ENCODE assay signal across 1 cellular context in genomic region chr10:92756233-92757065, GRCh38.
TF ChIP-seq lines count a peak whose summit lies in the region.

No MANE protein-coding gene starts in this region.

TF ChIP-seq in K562, 482 proteins besides CTCF, POLR2A, EP300 and RAD21 (continued from another document and continues in another):
- TF ChIP-seq IRF1 (CRISPR knock-in tag; IDR thresholded peaks at IDR 0.05; ENCODE audit: borderline replicate concordance) (no peak), VEZF1 (CRISPR knock-in tag; IDR thresholded peaks at IDR 0.05) (peak; percentile 75), ELF4 (CRISPR knock-in tag; IDR thresholded peaks at IDR 0.05) (peak; percentile 83; the same call in 1 of the 2 replicates), SAFB2 (IDR thresholded peaks at IDR 0.05; ENCODE audit: borderline replicate concordance, low read depth, low read length, severe bottlenecking) (no peak), SRF (CRISPR knock-in tag; IDR thresholded peaks at IDR 0.05) (no peak), CREBBP (IDR thresholded peaks at IDR 0.05; ENCODE audit: low read depth, low read length) (no peak), CXXC5 (CRISPR knock-in tag; IDR thresholded peaks at IDR 0.05) (peak; percentile 75), MTA3 (IDR thresholded peaks at IDR 0.05; ENCODE audit: borderline replicate concordance) (peak; percentile 71; the same call in 1 of the 2 replicates), BRCA1 (IDR thresholded peaks at IDR 0.05) (no peak), BRCA1 (CRISPR knock-in tag; IDR thresholded peaks at IDR 0.05) (no peak), KLF13 (tag; IDR thresholded peaks at IDR 0.05; ENCODE audit: borderline replicate concordance, low read depth) (no peak), MIER1 (IDR thresholded peaks at IDR 0.05; ENCODE audit: low read depth) (no peak), TCF7 (IDR thresholded peaks at IDR 0.05; ENCODE audit: borderline replicate concordance) (peak; percentile 99), MYBL2 (IDR thresholded peaks at IDR 0.05; ENCODE audit: low read depth) (no peak), MYBL2 (CRISPR knock-in tag; IDR thresholded peaks at IDR 0.05; ENCODE audit: borderline replicate concordance) (no peak), USF1 (CRISPR knock-in tag; IDR thresholded peaks at IDR 0.05) (no peak), TFAP4 (CRISPR knock-in tag; IDR thresholded peaks at IDR 0.05; ENCODE audit: borderline replicate concordance) (no peak), MEF2A (IDR thresholded peaks at IDR 0.05; ENCODE audit: control insufficient read depth, low read depth, low read length) (peak; percentile 63), USF2 (CRISPR knock-in tag; IDR thresholded peaks at IDR 0.05) (no peak), PREB (CRISPR knock-in tag; IDR thresholded peaks at IDR 0.05) (no peak), ETS2 (tag; IDR thresholded peaks at IDR 0.05; ENCODE audit: borderline replicate concordance, poor library complexity, severe bottlenecking) (no peak), MLX (CRISPR knock-in tag; conservative IDR thresholded peaks at IDR 0.05) (no peak), E4F1 (CRISPR knock-in tag; IDR thresholded peaks at IDR 0.05; ENCODE audit: borderline replicate concordance) (no peak), NCOA2 (IDR thresholded peaks at IDR 0.05; ENCODE audit: partially characterized antibody in 2 of 2) (peak; percentile 87 to 89), TAF7 (tag; IDR thresholded peaks at IDR 0.05) (no peak), CTCFL (IDR thresholded peaks at IDR 0.05; ENCODE audit: borderline replicate concordance, insufficient read depth, low read depth, low read length, poor library complexity, severe bottlenecking) (no peak), SRSF7 (optimal IDR thresholded peaks at IDR 0.05; ENCODE audit: low read depth, low read length) (no peak), SPI1 (IDR thresholded peaks at IDR 0.05; ENCODE audit: borderline replicate concordance, low read depth, low read length) (peak; percentile 79), KDM4B (IDR thresholded peaks at IDR 0.05; ENCODE audit: borderline replicate concordance in 2 of 2, low read depth in 1 of 2) (no peak), SIX5 (IDR thresholded peaks at IDR 0.05; ENCODE audit: borderline replicate concordance in 1 of 2, insufficient read depth in 1 of 2, low read depth in 1 of 2, low read length in 2 of 2) (no peak), GTF2A2 (tag; IDR thresholded peaks at IDR 0.05) (no peak), FOXK2 (conservative IDR thresholded peaks at IDR 0.05 in 1 of 2, IDR thresholded peaks at IDR 0.05 in 1 of 2; ENCODE audit: low read depth in 2 of 2) (peak; percentile 78 to 79), SRSF1 (IDR thresholded peaks at IDR 0.05; ENCODE audit: low read depth, low read length) (no peak), MECOM (CRISPR knock-in tag; IDR thresholded peaks at IDR 0.05) (no peak), RFX7 (CRISPR knock-in tag; IDR thresholded peaks at IDR 0.05) (no peak), SREBF1 (IDR thresholded peaks at IDR 0.05; ENCODE audit: borderline replicate concordance, low read depth, low read length) (no peak), PHF20 (IDR thresholded peaks at IDR 0.05; ENCODE audit: partially characterized antibody) (no peak), CREM (IDR thresholded peaks at IDR 0.05; ENCODE audit: low read depth) (peak; percentile 81), SIRT6 (IDR thresholded peaks at IDR 0.05; ENCODE audit: low read depth, low read length) (no peak), PCBP2 (IDR thresholded peaks at IDR 0.05; ENCODE audit: low read depth, low read length, poor library complexity, severe bottlenecking) (no peak), ZKSCAN1 (IDR thresholded peaks at IDR 0.05; ENCODE audit: low read depth, low read length) (0 out of 2 replicates have a peak, but pooled peaks have one; percentile 35), TCF15 (CRISPR knock-in tag; IDR thresholded peaks at IDR 0.05) (0 out of 2 replicates have a peak, but pooled peaks have one; percentile 22), MTA1 (IDR thresholded peaks at IDR 0.05; ENCODE audit: borderline replicate concordance) (peak; percentile 78), JUNB (CRISPR knock-in tag; conservative IDR thresholded peaks at IDR 0.05) (no peak), ZNF282 (CRISPR knock-in tag; IDR thresholded peaks at IDR 0.05) (no peak), SMARCA5 (IDR thresholded peaks at IDR 0.05) (no peak), ZNF507 (tag; conservative IDR thresholded peaks at IDR 0.05) (no peak), RBM34 (IDR thresholded peaks at IDR 0.05; ENCODE audit: borderline replicate concordance, insufficient read depth, low read length) (no peak), ZNF143 (CRISPR knock-in tag; IDR thresholded peaks at IDR 0.05) (no peak), ZNF584 (CRISPR knock-in tag; IDR thresholded peaks at IDR 0.05; ENCODE audit: low read depth) (peak; percentile 79), MITF (IDR thresholded peaks at IDR 0.05) (peak; percentile 77; the same call in 1 of the 2 replicates), HNRNPK (IDR thresholded peaks at IDR 0.05; ENCODE audit: low read depth, low read length, poor library complexity, severe bottlenecking) (no peak), ESRRA (IDR thresholded peaks at IDR 0.05; ENCODE audit: borderline replicate concordance, low read depth) (no peak), MCM3 (IDR thresholded peaks at IDR 0.05) (no peak), RNF2 (IDR thresholded peaks at IDR 0.05) (peak; percentile 99), PATZ1 (CRISPR knock-in tag; IDR thresholded peaks at IDR 0.05; ENCODE audit: borderline replicate concordance) (no peak), FOXJ2 (tag; IDR thresholded peaks at IDR 0.05) (peak; percentile 96), WHSC1 (IDR thresholded peaks at IDR 0.05; ENCODE audit: low read length) (no peak), ZNF699 (CRISPR knock-in tag; IDR thresholded peaks at IDR 0.05; ENCODE audit: insufficient replicate concordance) (no peak)
